ENCODE assay signal across 1 cellular context in genomic region chr20:59743767-59744485, GRCh38.
TF ChIP-seq lines count a peak whose summit lies in the region.

No MANE protein-coding gene starts in this region.

TF ChIP-seq in GM23338, 12 proteins besides CTCF, POLR2A, EP300 and RAD21 (continued from another document):
- TF ChIP-seq ZNF462 (CRISPR knock-in tag; IDR thresholded peaks at IDR 0.05) (no peak), REST (IDR thresholded peaks at IDR 0.05; ENCODE audit: unreplicated experiment) (no peak), STAT1 (IDR thresholded peaks at IDR 0.05; ENCODE audit: unreplicated experiment) (no peak), POLR2AphosphoS5 (IDR thresholded peaks at IDR 0.05; ENCODE audit: low read depth) (no peak), NANOG (IDR thresholded peaks at IDR 0.05; ENCODE audit: borderline replicate concordance) (no peak), ZNF114 (CRISPR knock-in tag; IDR thresholded peaks at IDR 0.05) (no peak), EZH2 (IDR thresholded peaks at IDR 0.05; ENCODE audit: low read depth, unreplicated experiment) (no peak), ETS1 (IDR thresholded peaks at IDR 0.05) (no peak), ZNF331 (CRISPR knock-in tag; IDR thresholded peaks at IDR 0.05; ENCODE audit: low read depth) (no peak), JUNB (IDR thresholded peaks at IDR 0.05; ENCODE audit: unreplicated experiment) (no peak), EZH2phosphoT487 (IDR thresholded peaks at IDR 0.05; ENCODE audit: unreplicated experiment) (no peak)
